Comparison of ENCODE assay signal across 22 cellular contexts in the genomic region with DNA sequence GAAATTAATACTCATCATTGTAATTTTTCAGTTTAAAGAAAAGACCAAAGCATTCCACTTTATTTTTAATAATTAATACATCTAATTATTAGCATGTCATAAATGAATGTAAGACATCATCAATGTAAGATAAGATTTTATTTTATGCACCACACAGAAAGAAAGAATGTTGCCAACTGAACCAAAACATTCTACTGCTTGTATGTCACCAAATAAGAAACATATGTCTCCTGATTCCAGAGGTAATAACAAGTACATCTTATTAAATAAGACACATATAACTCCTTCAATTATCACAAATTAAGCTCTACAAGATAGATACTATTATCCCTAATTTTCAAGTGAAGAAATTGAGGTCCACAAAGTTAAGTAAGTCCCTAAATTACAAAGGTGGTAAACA.
"Had no signal": no experiment of that assay in that cellular context is flagged by ENCODE, and none has a peak within 500 bp of the region (broad histone marks: within the 10 kb centered on the region; RNA-seq: fewer than 3 reads in every experiment).

No MANE protein-coding gene starts in this region.

- H3K36me3 ChIP-seq: breast epithelium, colonic mucosa, gastroesophageal sphincter, heart left ventricle, pancreas, right atrium auricular region, thoracic aorta, upper lobe of left lung had no signal

- H3K27me3 ChIP-seq: breast epithelium, colonic mucosa, gastroesophageal sphincter, heart left ventricle, pancreas, right atrium auricular region, upper lobe of left lung had no signal

- H3K27ac ChIP-seq: breast epithelium, colonic mucosa, epithelial cell of prostate, gastroesophageal sphincter, heart left ventricle, pancreas, psoas muscle, right atrium auricular region, thoracic aorta, upper lobe of left lung had no signal

- FAIRE-seq: islet of Langerhans, pancreas had no signal

- H3K4me3 ChIP-seq: breast epithelium, colonic mucosa, gastroesophageal sphincter, heart left ventricle, pancreas, psoas muscle, right atrium auricular region, thoracic aorta, upper lobe of left lung had no signal

- ATAC-seq: activated CD8-positive, alpha-beta T cell treated with anti-CD3 and anti-CD28 coated beads, Interleukin-2, amount 10 ng/mL, durations not matched to agents 7 days and 5 days; activated T-helper 17 cell treated with anti-CD3 and anti-CD28 coated beads, Interleukin-2, amount 50 U/mL, for 72 hours; gastroesophageal sphincter; heart left ventricle; left cardiac atrium; natural killer cell; pancreas; psoas muscle had no signal

- H3K4me1 ChIP-seq: breast epithelium, colonic mucosa, gastroesophageal sphincter, heart left ventricle, psoas muscle, right atrium auricular region, upper lobe of left lung had no signal

- H3K9me3 ChIP-seq: breast epithelium, colonic mucosa, gastroesophageal sphincter, heart left ventricle, pancreas, psoas muscle, right atrium auricular region, thoracic aorta, upper lobe of left lung had no signal

- DNase-seq: activated CD4-positive, alpha-beta T cell treated with anti-CD3 and anti-CD28 coated beads for 1 hour; activated CD4-positive, alpha-beta T cell treated with anti-CD3 and anti-CD28 coated beads, Interleukin-2, amount 50 U/mL, for 1 hour; activated CD8-positive, alpha-beta T cell treated with anti-CD3 and anti-CD28 coated beads, Interleukin-2, amount 10 ng/mL, durations not matched to agents 7 days and 5 days; colonic mucosa; endodermal cell; heart left ventricle; left cardiac atrium; midbrain; natural killer cell; pancreas; psoas muscle; stimulated activated CD4-positive, alpha-beta T cell treated with anti-CD3 and anti-CD28 coated beads, Interleukin-4, amount 100 ng/mL, for 24 hours; stimulated activated naive CD4-positive, alpha-beta T cell treated with Interleukin-2 at 50 U/mL for 16 hours; T-helper 9 cell; upper lobe of left lung had no signal
